In the genomic region with DNA sequence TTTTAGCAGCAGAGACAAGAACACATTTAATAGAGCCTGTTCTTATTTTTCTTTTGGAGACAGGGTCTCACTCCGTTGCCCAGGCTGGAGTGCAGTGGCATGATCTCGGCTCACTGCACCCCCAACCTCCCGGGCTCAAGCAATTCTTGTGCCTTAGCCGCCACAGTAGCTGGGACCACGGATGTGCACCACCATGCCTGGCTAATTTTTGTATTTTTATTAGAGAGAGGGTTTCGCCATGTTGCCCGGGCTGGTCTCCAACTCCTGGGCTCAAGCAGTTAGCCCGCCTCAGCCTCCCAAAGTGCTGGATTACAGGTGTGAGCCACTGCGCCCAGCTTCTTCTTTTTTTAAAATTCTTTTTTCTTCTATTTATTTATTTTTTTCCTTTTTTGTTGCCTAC, we compare ENCODE assay signal across 9 cellular contexts. TPM values are rescaled to one million over a fixed set of nuclear protein-coding genes. Genes with fewer than 3 reads are reported as not detected.
"Had no signal": no experiment of that assay in that cellular context is flagged by ENCODE, and none has a peak within 500 bp of the region (broad histone marks: within the 10 kb centered on the region; RNA-seq: fewer than 3 reads in every experiment).

No MANE protein-coding gene starts in this region.

- H3K4me1 ChIP-seq: HAP-1 had no signal

- H3K9me3 ChIP-seq: HAP-1 had no signal

- H3K27ac ChIP-seq: GM23248, HL-60 had no signal

- H3K4me3 Mint-ChIP-seq: HFFc6, IgD-negative memory B cell had no signal

- H3K27ac Mint-ChIP-seq: HFFc6, IgD-negative memory B cell had no signal

- H3K4me1 Mint-ChIP-seq: IgD-negative memory B cell had no signal

- H3K9ac ChIP-seq: GM23248 had no signal

- H3K36me3 Mint-ChIP-seq: IgD-negative memory B cell had no signal

- H3K27me3 Mint-ChIP-seq: IgD-negative memory B cell had no signal

- H3K36me3 ChIP-seq: HAP-1 had no signal

- DNase-seq: GM23248, GOT3, H7, HFFc6 had no signal

- H3K4me3 ChIP-seq: GM23248, HAP-1 had no signal

RNA-seq across cellular contexts. Expression of a gene that starts 23.3 kb away (rescaled TPM):
- total RNA-seq: GM23248, HepG2, HFFc6, HT1080 had no signal
- polyA plus RNA-seq: GM23248, HepG2, IgD-negative memory B cell had no signal
